17 cellular contexts compared by ENCODE assay signal in genomic region chr5:17928571-17928970, GRCh38.
DNase-seq lines count a peak whose midpoint lies in the region; ATAC-seq and TF ChIP-seq lines count a peak whose summit lies in the region.
"Had no signal": no experiment of that assay in that cellular context is flagged by ENCODE, and none has a peak within 500 bp of the region (broad histone marks: within the 10 kb centered on the region; RNA-seq: fewer than 3 reads in every experiment).

No MANE protein-coding gene starts in this region.

- WGBS in aorta, 2 donors: 0 to 1% methylated on average over 1 of the region's 1 CpG

- intact Hi-C loops in Right ventricle myocardium inferior (cut with DNase I): no loop called here
- intact Hi-C loops in left ventricle myocardium superior (cut with micrococcal nuclease): no loop called here
- intact Hi-C loops in aorta (cut with DNase I): loop anchor here in 1 of 2 donors (10.0 kb wide), 1 partner anchor 714 kb away; the partner anchor contains the start of gene BASP1

- H3K36me3 ChIP-seq in aorta (ENCODE audit: control insufficient read depth in 1 of 2, insufficient read depth in 2 of 2, low read length in 1 of 2): no peaks in the 10 kb centered on the region
- H3K36me3 ChIP-seq: gastroesophageal sphincter, right lobe of liver had no signal

- no peak for TF ChIP-seq CTCF in chondrocyte (IDR thresholded peaks at IDR 0.05)

- no peak overlapping the region for H3K4me3 ChIP-seq in aorta (ENCODE audit: low read length in 2 of 2)
- H3K4me3 ChIP-seq: A549, gastroesophageal sphincter, K562, right lobe of liver had no signal

- no peak for DNase-seq in Right ventricle myocardium inferior (ENCODE audit: missing footprints)
- DNase-seq in left ventricle myocardium superior: no peak
- no peak for DNase-seq in chondrocyte (ENCODE audit: low spot score)
- peak; percentile 12 for DNase-seq in mucosa of gallbladder (ENCODE audit: low spot score)
- peak; percentile 73 to 78 for DNase-seq in aorta
- DNase-seq in EL: no peak
- no peak for DNase-seq in D341Med (ENCODE audit: low spot score)
- DNase-seq: activated CD4-positive, alpha-beta T cell treated with anti-CD3 and anti-CD28 coated beads, Interleukin-2, amount 50 U/mL, for 1 hour; activated T-cell treated with anti-CD3 and anti-CD28 coated beads, Interleukin-2, amount 50 U/mL, for 72 hours; effector CD8-positive, alpha-beta T cell; NCI-H524 treated with DMSO at 0.1 percent for 48 hours; right lobe of liver; stimulated activated naive CD4-positive, alpha-beta T cell had no signal

- peaks cover 12% of the 10 kb centered on the region for H3K9me3 Mint-ChIP-seq in chondrocyte (ENCODE audit: low read depth)

- H3K4me1 ChIP-seq in aorta (ENCODE audit: control insufficient read depth in 1 of 2, insufficient read depth in 2 of 2, low read length in 2 of 2): no peaks in the 10 kb centered on the region
- H3K4me1 ChIP-seq: A549, gastroesophageal sphincter, right lobe of liver had no signal

- ATAC-seq in Right ventricle myocardium inferior (peak; percentile 52), left ventricle myocardium superior (no peak), aorta (ENCODE audit: low FRiP score) (peak; percentile 77), HG03460 (IDR thresholded peaks at IDR 0.05; ENCODE audit: unreplicated experiment) (no peak)
- ATAC-seq: A549; activated T-cell treated with anti-CD3 and anti-CD28 coated beads, Interleukin-2, amount 50 U/mL, for 72 hours; gastroesophageal sphincter; K562 had no signal

- H3K9me3 ChIP-seq in aorta (ENCODE audit: control insufficient read depth, low read length): peaks cover 3% of the 10 kb centered on the region
- H3K9me3 ChIP-seq: right lobe of liver had no signal

- peak overlapping the region in 1 of 2 donors; percentile 57 for H3K27ac ChIP-seq in aorta (ENCODE audit: low read depth in 1 of 2, low read length in 2 of 2)
- H3K27ac ChIP-seq: A549, gastroesophageal sphincter, right lobe of liver had no signal

- peak overlapping the region; percentile 75 for H3K27ac Mint-ChIP-seq in chondrocyte (ENCODE audit: unreplicated experiment)
- H3K27ac Mint-ChIP-seq: activated T-cell treated with anti-CD3 and anti-CD28 coated beads, Interleukin-2, amount 50 U/mL, for 72 hours had no signal

- H3K36me3 Mint-ChIP-seq in chondrocyte (ENCODE audit: low read depth): no peaks in the 10 kb centered on the region

- H3K4me3 Mint-ChIP-seq in chondrocyte (ENCODE audit: unreplicated experiment): no peak overlapping the region
- H3K4me3 Mint-ChIP-seq: activated T-cell treated with anti-CD3 and anti-CD28 coated beads, Interleukin-2, amount 50 U/mL, for 72 hours had no signal

- H3K27me3 Mint-ChIP-seq in chondrocyte (ENCODE audit: low read depth): no peaks in the 10 kb centered on the region

- peaks cover 19% of the 10 kb centered on the region for H3K4me1 Mint-ChIP-seq in chondrocyte (ENCODE audit: low read depth)

- no peaks in the 10 kb centered on the region for H3K27me3 ChIP-seq in aorta (ENCODE audit: control insufficient read depth in 1 of 2, insufficient read depth in 2 of 2, low read length in 1 of 2)
- H3K27me3 ChIP-seq: gastroesophageal sphincter, right lobe of liver had no signal

Comparison
In these comparisons a context has a peak if more than half of its experiments do, and no peak if none do; other contexts are left out.
1. ATAC-seq: peak in Right ventricle myocardium inferior (single experiment) and aorta (single experiment); none in left ventricle myocardium superior (single experiment) and HG03460 (single experiment).
2. DNase-seq: peak in mucosa of gallbladder (single experiment) and aorta (2 of 2); none in Right ventricle myocardium inferior (single experiment), left ventricle myocardium superior (single experiment), chondrocyte (single experiment), EL (single experiment) and D341Med (single experiment).